ENCODE assay signal across 24 cellular contexts in genomic region chr19:1159864-1160595, GRCh38.
"Had no signal": no experiment of that assay in that cellular context is flagged by ENCODE, and none has a peak within 500 bp of the region (broad histone marks: within the 10 kb centered on the region; RNA-seq: fewer than 3 reads in every experiment).

No MANE protein-coding gene starts in this region.

- H3K27ac ChIP-seq: coronary artery, foreskin keratinocyte, hepatocyte, lower lobe of right lung, neural progenitor cell, thyroid gland had no signal

- H3K36me3 Mint-ChIP-seq: activated naive CD8-positive, alpha-beta T cell; immature natural killer cell; neural progenitor cell; WTC11 had no signal

- DNase-seq: activated CD4-positive, alpha-beta T cell treated with anti-CD3 and anti-CD28 coated beads for 36 hours; activated CD4-positive, alpha-beta T cell treated with anti-CD3 and anti-CD28 coated beads, Interleukin-2, amount 50 U/mL, for 4 hours; activated CD8-positive, alpha-beta memory T cell treated with anti-CD3 and anti-CD28 coated beads for 24 hours; activated CD8-positive, alpha-beta memory T cell treated with anti-CD3 and anti-CD28 coated beads, Interleukin-2, amount 50 U/mL, for 4 hours; activated T-cell treated with anti-CD3 and anti-CD28 coated beads, Interleukin-2, amount 50 U/mL, for 24 hours; foreskin keratinocyte; glutamatergic neuron; immature natural killer cell; lower lobe of right lung; naive thymus-derived CD4-positive, alpha-beta T cell; substantia nigra; T-helper 9 cell; thyroid gland had no signal

- H3K27ac Mint-ChIP-seq: activated CD4-positive, alpha-beta T cell treated with anti-CD3 and anti-CD28 coated beads for 36 hours; activated naive CD8-positive, alpha-beta T cell; activated T-cell treated with anti-CD3 and anti-CD28 coated beads, Interleukin-2, amount 50 U/mL, for 24 hours; activated T-helper 17 cell treated with anti-CD3 and anti-CD28 coated beads, Interleukin-2, amount 50 U/mL, for 72 hours; immature natural killer cell; neural progenitor cell; stimulated activated naive CD8-positive, alpha-beta T cell treated with anti-CD3 and anti-CD28 coated beads, Interleukin-15, Interleukin-2, amounts not matched to agents 100 ng/mL and 50 ng/mL, for 24 hours; WTC11 had no signal

- H3K9me3 ChIP-seq: breast epithelium, lower lobe of right lung, thyroid gland had no signal

- H3K36me3 ChIP-seq: breast epithelium, neural progenitor cell, thyroid gland had no signal

- H3K27me3 ChIP-seq: breast epithelium, foreskin keratinocyte, hepatocyte, neural progenitor cell, thyroid gland had no signal

- H3K9me3 Mint-ChIP-seq: activated T-cell treated with anti-CD3 and anti-CD28 coated beads, Interleukin-2, amount 50 U/mL, for 24 hours; activated T-helper 17 cell treated with anti-CD3 and anti-CD28 coated beads, Interleukin-2, amount 50 U/mL, for 72 hours; immature natural killer cell; naive thymus-derived CD4-positive, alpha-beta T cell; neural progenitor cell; stimulated activated naive CD8-positive, alpha-beta T cell treated with anti-CD3 and anti-CD28 coated beads, Interleukin-15, Interleukin-2, amounts not matched to agents 100 ng/mL and 50 ng/mL, for 24 hours; WTC11 had no signal

- H3K4me3 ChIP-seq: breast epithelium, coronary artery, hepatocyte, lower lobe of right lung, neural progenitor cell, thyroid gland had no signal

- H3K9ac ChIP-seq: neural progenitor cell had no signal

- ATAC-seq: activated CD4-positive, alpha-beta T cell treated with anti-CD3 and anti-CD28 coated beads for 36 hours; activated T-helper 17 cell treated with anti-CD3 and anti-CD28 coated beads, Interleukin-2, amount 50 U/mL, for 72 hours; foreskin keratinocyte; left lobe of liver; lower lobe of right lung; naive thymus-derived CD4-positive, alpha-beta T cell; right cardiac atrium; WTC11 had no signal

- H2AFZ ChIP-seq: hepatocyte, neural progenitor cell had no signal

- H3K4me3 Mint-ChIP-seq: activated CD4-positive, alpha-beta T cell treated with anti-CD3 and anti-CD28 coated beads for 36 hours; activated naive CD8-positive, alpha-beta T cell; activated T-cell treated with anti-CD3 and anti-CD28 coated beads, Interleukin-2, amount 50 U/mL, for 24 hours; activated T-helper 17 cell treated with anti-CD3 and anti-CD28 coated beads, Interleukin-2, amount 50 U/mL, for 72 hours; immature natural killer cell; naive thymus-derived CD4-positive, alpha-beta T cell; neural progenitor cell; stimulated activated naive CD8-positive, alpha-beta T cell treated with anti-CD3 and anti-CD28 coated beads, Interleukin-15, Interleukin-2, amounts not matched to agents 100 ng/mL and 50 ng/mL, for 24 hours; WTC11 had no signal

- FAIRE-seq: endometrium had no signal

- H3K4me2 ChIP-seq: hepatocyte, neural progenitor cell had no signal

- H3K27me3 Mint-ChIP-seq: activated CD4-positive, alpha-beta T cell treated with anti-CD3 and anti-CD28 coated beads for 36 hours; activated naive CD8-positive, alpha-beta T cell; activated T-cell treated with anti-CD3 and anti-CD28 coated beads, Interleukin-2, amount 50 U/mL, for 24 hours; activated T-helper 17 cell treated with anti-CD3 and anti-CD28 coated beads, Interleukin-2, amount 50 U/mL, for 72 hours; naive thymus-derived CD4-positive, alpha-beta T cell; stimulated activated naive CD8-positive, alpha-beta T cell treated with anti-CD3 and anti-CD28 coated beads, Interleukin-15, Interleukin-2, amounts not matched to agents 100 ng/mL and 50 ng/mL, for 24 hours had no signal
